In genomic region chr12:15522574-15523187, GRCh38 we compare ENCODE assay signal across 8 cellular contexts.
DNase-seq lines count a peak whose midpoint lies in the region; ATAC-seq and TF ChIP-seq lines count a peak whose summit lies in the region.

No MANE protein-coding gene starts in this region.

- intact Hi-C loops in PC-9 (cut with micrococcal nuclease; ENCODE audit: unreplicated experiment) (loop anchor here (1.0 to 10.0 kb wide), 8 partner anchors 246 to 890 kb away; no protein-coding TSS in a partner anchor), esophagus muscularis mucosa (cut with DNase I) (loop anchor here (5.0 kb wide), 1 partner anchor 245 kb away; no protein-coding TSS in a partner anchor)

- H3K9me3 ChIP-seq in PC-9 (ENCODE audit: insufficient read depth, low read depth): no peaks in the 10 kb centered on the region
- H3K9me3 ChIP-seq in esophagus muscularis mucosa: no peaks in the 10 kb centered on the region

- CTCF ChIA-PET in PC-9 (lab: Charles Lee): interaction anchor here (0.6 to 1.0 kb wide), 2 partner anchors 288 to 369 kb away, joined by 3 read pairs; no protein-coding TSS in a partner anchor

- H3K27ac ChIP-seq in PC-9 (no peak overlapping the region), esophagus muscularis mucosa (replicated peaks in 1 of 4) (no peak overlapping the region)

- H3K4me1 ChIP-seq in PC-9 (replicated peaks; ENCODE audit: insufficient read depth) (0 out of 2 replicates have a peak, but pooled peaks cover 5% of the 10 kb centered on the region), esophagus muscularis mucosa (no peaks in the 10 kb centered on the region)

- no peaks in the 10 kb centered on the region for H3K27me3 ChIP-seq in PC-9 (ENCODE audit: insufficient read depth, low read depth)
- H3K27me3 ChIP-seq in esophagus muscularis mucosa: peaks cover 0 to 6% (median 2%) of the 10 kb centered on the region in 4 donors

- no TSS peak for BruUV-seq in PC-9 (replicated peaks; lab: Mats Ljungman, UMichigan)

- TF ChIP-seq CTCF in PC-9 (conservative IDR thresholded peaks at IDR 0.05): peak; percentile 76
- TF ChIP-seq CTCF in esophagus muscularis mucosa (IDR thresholded peaks at IDR 0.05): peak; percentile 33 to 47 (median 43)

- no peaks in the 10 kb centered on the region; the same call in 1 of the 2 replicates for H3F3A ChIP-seq in PC-9 (ENCODE audit: insufficient read depth, low read depth)

- H3K4me2 ChIP-seq in PC-9: no peak overlapping the region

- no peaks in the 10 kb centered on the region for H4K20me1 ChIP-seq in PC-9 (ENCODE audit: insufficient read depth)

- no peaks in the 10 kb centered on the region for H3K9me2 ChIP-seq in PC-9 (ENCODE audit: insufficient read depth)

- POLR2A ChIA-PET in PC-9 (lab: Charles Lee; ENCODE audit: unreplicated experiment): no interaction called here

- H3K36me3 ChIP-seq in PC-9 (ENCODE audit: low read depth) (no peaks in the 10 kb centered on the region), esophagus muscularis mucosa (no peaks in the 10 kb centered on the region)

- no peaks in the 10 kb centered on the region for H3K79me2 ChIP-seq in PC-9 (ENCODE audit: low read depth)

- TF ChIP-seq POLR2A in esophagus muscularis mucosa (IDR thresholded peaks at IDR 0.05; ENCODE audit: low read depth): no peak

- DNase-seq in EH (ENCODE audit: low read depth): peak; percentile 66
- DNase-seq in LHCN-M2 (ENCODE audit: low read depth): peak; percentile 63
- peak in 1 of 2 experiments; percentile 56 for DNase-seq in PC-9
- DNase-seq in esophagus muscularis mucosa (ENCODE audit: extremely low spot score): no peak
- DNase-seq in renal cortical epithelial cell (ENCODE audit: low read depth): peak; percentile 60
- no peak for DNase-seq in stimulated activated CD4-positive, alpha-beta T cell treated with anti-CD3 and anti-CD28 coated beads, Interleukin-1b, Interleukin-23, amount 100 ng/mL, for 48 hours
- no peak for DNase-seq in activated effector memory CD4-positive, alpha-beta T cell treated with Interleukin-2 at 50 U/mL for 16 hours

- H2AFZ ChIP-seq in PC-9: no peak overlapping the region

- WGBS in esophagus muscularis mucosa: 42% methylated on average over 3 of the region's 3 CpGs

- TF ChIP-seq EP300 in esophagus muscularis mucosa (IDR thresholded peaks at IDR 0.05): no peak

- no peak for ATAC-seq in GM19467 (IDR thresholded peaks at IDR 0.05; ENCODE audit: unreplicated experiment)

- no peak overlapping the region for H3K4me3 ChIP-seq in PC-9
- H3K4me3 ChIP-seq in esophagus muscularis mucosa: no peak overlapping the region

Comparison
In these comparisons a context has a peak if more than half of its experiments do, and no peak if none do; other contexts are left out.
1. DNase-seq: peak in EH (single experiment), LHCN-M2 (single experiment) and renal cortical epithelial cell (single experiment); none in esophagus muscularis mucosa (single experiment), stimulated activated CD4-positive, alpha-beta T cell treated with anti-CD3 and anti-CD28 coated beads, Interleukin-1b, Interleukin-23, amount 100 ng/mL, for 48 hours (single experiment) and activated effector memory CD4-positive, alpha-beta T cell treated with Interleukin-2 at 50 U/mL for 16 hours (single experiment).